11 cellular contexts compared by ENCODE assay signal in the genomic region with DNA sequence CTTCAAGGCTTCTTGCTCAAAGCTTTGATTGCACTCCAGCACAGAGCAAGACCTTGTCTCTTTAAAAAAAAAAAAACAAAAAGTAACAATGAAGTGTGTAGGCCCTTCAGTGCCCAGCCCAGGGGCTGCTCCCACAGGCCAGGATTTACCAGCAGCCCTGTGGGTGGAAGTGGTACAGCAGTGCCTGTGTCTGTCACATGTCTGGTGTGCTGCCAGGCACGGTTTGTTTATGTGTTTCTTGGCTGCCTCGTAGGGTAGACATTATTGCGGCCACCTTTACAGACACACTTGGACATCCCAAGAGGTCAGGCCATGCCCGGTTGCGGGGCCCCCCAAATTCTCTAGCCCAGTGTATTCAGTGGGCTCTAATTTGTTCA. TPM values are rescaled to one million over a fixed set of nuclear protein-coding genes. Genes with fewer than 3 reads are reported as not detected.
DNase-seq lines count a peak whose midpoint lies in the region; ATAC-seq and TF ChIP-seq lines count a peak whose summit lies in the region.
"Had no signal": no experiment of that assay in that cellular context is flagged by ENCODE, and none has a peak within 500 bp of the region (broad histone marks: within the 10 kb centered on the region; RNA-seq: fewer than 3 reads in every experiment).

No MANE protein-coding gene starts in this region.

- H3K4me1 Mint-ChIP-seq in osteocyte (ENCODE audit: unreplicated experiment) = peaks cover 31% of the 10 kb centered on the region

- peaks cover 23% of the 10 kb centered on the region for H3K36me3 Mint-ChIP-seq in osteocyte (ENCODE audit: unreplicated experiment)

- TF ChIP-seq CTCF in C4-2B (conservative IDR thresholded peaks at IDR 0.05) (no peak; the same call in 1 of the 2 replicates), osteocyte (IDR thresholded peaks at IDR 0.05) (no peak)

- H3K27ac ChIP-seq in C4-2B = peak overlapping the region; percentile 5

- no peaks in the 10 kb centered on the region for H3K9me3 Mint-ChIP-seq in osteocyte (ENCODE audit: unreplicated experiment)
- H3K9me3 Mint-ChIP-seq: activated B cell treated with CpG ODN at 0.5 μM for 24 hours had no signal

- H3K27me3 Mint-ChIP-seq in osteocyte (ENCODE audit: unreplicated experiment) = no peaks in the 10 kb centered on the region
- H3K27me3 Mint-ChIP-seq: activated B cell treated with CpG ODN at 0.5 μM for 24 hours had no signal

- H3K4me3 Mint-ChIP-seq in osteocyte (ENCODE audit: unreplicated experiment) = no peak overlapping the region
- H3K4me3 Mint-ChIP-seq: activated B cell treated with CpG ODN at 0.5 μM for 24 hours had no signal

- intact Hi-C loops in cardiac septum (cut with DNase I) = loop anchor here (5.0 kb wide), 2 partner anchors 48 to 217 kb away; no protein-coding TSS in a partner anchor

- peak in 30 of 56 donors; percentile 16 to 72 (median 38) for DNase-seq in amygdala (lab: John Stamatoyannopoulos, UW)
- peak; percentile 78 for DNase-seq in cardiac septum (ENCODE audit: low spot score)
- DNase-seq in osteocyte (ENCODE audit: extremely low spot score, unreplicated experiment) = no peak
- no peak for DNase-seq in GM19238 (ENCODE audit: insufficient read length, low spot score)
- DNase-seq in NCI-H345 (lab: John Stamatoyannopoulos, UW) = no peak
- DNase-seq: activated B cell treated with CpG ODN at 0.5 μM for 24 hours; activated T-cell treated with anti-CD3 and anti-CD28 coated beads, Interleukin-2, amount 50 U/mL, for 1 hour; esophagus squamous epithelium had no signal

- peak overlapping the region; percentile 47 for H3K27ac Mint-ChIP-seq in osteocyte (ENCODE audit: unreplicated experiment)
- H3K27ac Mint-ChIP-seq: activated B cell treated with CpG ODN at 0.5 μM for 24 hours had no signal

- ATAC-seq in GM18873 (IDR thresholded peaks at IDR 0.05; ENCODE audit: low FRiP score, unreplicated experiment) (no peak), GM19395 (IDR thresholded peaks at IDR 0.05; ENCODE audit: unreplicated experiment) (no peak)

RNA-seq across cellular contexts. Expression of gene DYNLRB1, which starts 12.7 kb away (rescaled TPM):
- total RNA-seq in cardiac septum (157 TPM), osteocyte (160 and 166 TPM in 2 replicates)

RNA-seq across cellular contexts. Expression of gene MAP1LC3A, which starts 29.6 kb away (rescaled TPM):
- total RNA-seq in cardiac septum = 61.0 TPM
- 60.5 and 67.2 TPM in 2 replicates for total RNA-seq in osteocyte

Comparison
In these comparisons a context has a peak if more than half of its experiments do, and no peak if none do; other contexts are left out.
1. DNase-seq: peak in amygdala (30 of 56) and cardiac septum (single experiment); none in osteocyte (single experiment), GM19238 (single experiment) and NCI-H345 (single experiment).